Comparison of ENCODE assay signal across 10 cellular contexts in genomic region chr11:121762820-121763219, GRCh38.
DNase-seq lines count a peak whose midpoint lies in the region; ATAC-seq and TF ChIP-seq lines count a peak whose summit lies in the region.
"Had no signal": no experiment of that assay in that cellular context is flagged by ENCODE, and none has a peak within 500 bp of the region (broad histone marks: within the 10 kb centered on the region; RNA-seq: fewer than 3 reads in every experiment).

No MANE protein-coding gene starts in this region.

- H3K36me3 ChIP-seq in BE2C (no peaks in the 10 kb centered on the region), brain microvascular endothelial cell (replicated peaks) (no peaks in the 10 kb centered on the region)

- peak; percentile 84 for DNase-seq in BE2C
- DNase-seq in NCI-H1105 treated with DMSO at 0.1 percent for 48 hours (lab: John Stamatoyannopoulos, UW), result peak; percentile 98
- DNase-seq in brain microvascular endothelial cell, result peak; percentile 18
- DNase-seq in left kidney (ENCODE audit: low read depth, low spot score), result peak; percentile 57
- DNase-seq in cortex of kidney (lab: John Stamatoyannopoulos, UW), result no peak
- DNase-seq in G401 (ENCODE audit: low spot score), result no peak
- DNase-seq: natural killer cell, T-helper 2 cell had no signal

- H3K4me3 ChIP-seq in BE2C (ENCODE audit: low read depth, low read length) (peak overlapping the region; percentile 14), brain microvascular endothelial cell (ENCODE audit: low read depth, low read length) (no peak overlapping the region)

- ATAC-seq in GM19023 (IDR thresholded peaks at IDR 0.05; ENCODE audit: unreplicated experiment), result no peak
- ATAC-seq in HG03469 (IDR thresholded peaks at IDR 0.05; ENCODE audit: unreplicated experiment), result no peak
- ATAC-seq: natural killer cell had no signal

- H3K9me3 ChIP-seq in BE2C, result no peaks in the 10 kb centered on the region

- in situ Hi-C loops in brain microvascular endothelial cell (cut with HindIII; ENCODE audit: low pct_ligation_motif_present, low sequenced_read_pairs), result no loop called here
- in situ Hi-C loops in G401 (cut with HindIII; ENCODE audit: low sequenced_read_pairs), result no loop called here

- no peak overlapping the region for H3K27ac ChIP-seq in brain microvascular endothelial cell

- peaks cover 27% of the 10 kb centered on the region for H3K4me1 ChIP-seq in BE2C

- H3K27me3 ChIP-seq in BE2C (no peaks in the 10 kb centered on the region), brain microvascular endothelial cell (replicated peaks) (no peaks in the 10 kb centered on the region)

- peak; percentile 15; the same call in 1 of the 2 replicates for TF ChIP-seq CTCF in BE2C (IDR thresholded peaks at IDR 0.05; ENCODE audit: low read depth, low read length)
- peak; percentile 47 for TF ChIP-seq CTCF in brain microvascular endothelial cell (IDR thresholded peaks at IDR 0.05; ENCODE audit: low read depth, low read length, missing control alignments)

Comparison
In these comparisons a context has a peak if more than half of its experiments do, and no peak if none do; other contexts are left out.
1. DNase-seq: peak in BE2C (single experiment), NCI-H1105 treated with DMSO at 0.1 percent for 48 hours (single experiment), brain microvascular endothelial cell (single experiment) and left kidney (single experiment); none in cortex of kidney (single experiment) and G401 (single experiment).